In the genomic region with DNA sequence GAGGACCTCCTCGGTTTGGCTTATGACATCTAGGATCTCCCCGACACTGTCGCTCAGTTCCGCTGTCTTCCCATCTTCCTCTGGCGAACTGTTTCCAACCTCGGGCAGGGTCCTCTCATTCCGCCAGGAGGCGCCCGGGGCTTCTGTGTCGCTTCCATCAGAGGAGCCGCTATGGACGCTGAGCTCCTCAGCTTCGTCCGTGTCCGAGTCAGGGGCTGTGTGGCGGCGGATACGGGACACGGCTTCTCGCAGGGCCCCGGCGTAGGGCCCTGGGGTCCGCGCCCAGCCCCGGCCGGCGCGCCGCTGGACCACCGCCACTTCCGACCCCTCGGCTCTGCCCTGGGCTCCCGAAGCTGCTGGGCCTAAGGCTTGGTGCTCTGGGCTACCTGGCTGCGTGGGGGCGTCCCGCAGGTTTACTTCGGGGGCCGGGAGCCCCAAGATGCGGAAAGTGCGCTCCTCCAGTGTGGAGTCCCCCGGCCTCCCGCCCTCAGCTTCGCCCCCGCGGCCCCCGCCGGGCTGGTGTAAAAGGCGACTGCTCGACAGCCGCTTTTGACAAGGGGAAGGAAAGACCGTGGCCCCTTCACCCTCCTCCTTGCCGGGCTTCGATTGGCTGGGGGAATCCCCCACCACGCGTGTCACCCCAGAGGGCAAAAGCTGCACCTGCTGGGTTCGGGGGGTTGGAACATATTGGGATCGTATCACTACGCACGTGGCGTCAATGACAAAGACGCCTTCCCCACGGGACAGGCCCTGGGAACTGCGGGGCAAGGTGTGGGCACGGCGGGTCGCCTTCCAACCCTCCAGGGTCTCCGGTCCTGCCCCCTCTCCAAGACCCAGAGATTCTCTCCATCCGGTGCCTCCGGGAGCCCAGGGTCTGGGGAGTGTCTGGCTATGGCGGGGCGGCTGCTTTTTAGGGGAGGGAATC, we compare ENCODE assay signal across 8 cellular contexts. TPM values are rescaled to one million over a fixed set of nuclear protein-coding genes. Genes with fewer than 3 reads are reported as not detected.
DNase-seq lines count a peak whose midpoint lies in the region; ATAC-seq and TF ChIP-seq lines count a peak whose summit lies in the region.

No MANE protein-coding gene starts in this region.

- peaks cover 13% of the 10 kb centered on the region for H3K36me3 ChIP-seq in DND-41 (ENCODE audit: insufficient read depth, low read length)
- peaks cover 0 to 10% of the 10 kb centered on the region in 2 donors for H3K36me3 ChIP-seq in gastrocnemius medialis

- H3K4me3 ChIP-seq in DND-41 (ENCODE audit: low read depth in 1 of 2, low read length in 2 of 2) (peak overlapping the region; percentile 19 to 58; a peak in 3 of 4 replicates), gastrocnemius medialis (peak overlapping the region; percentile 52 to 75 (median 59))

- peaks cover 12 to 19% (median 13%) of the 10 kb centered on the region in 3 donors for H3K36me3 Mint-ChIP-seq in immature natural killer cell

- H4K20me1 ChIP-seq in DND-41 (ENCODE audit: insufficient read depth, low read length) = peaks cover 4% of the 10 kb centered on the region

- H3K9me3 Mint-ChIP-seq in immature natural killer cell = no peaks in the 10 kb centered on the region

- peak; percentile 88 for TF ChIP-seq CTCF in DND-41 (IDR thresholded peaks at IDR 0.05; ENCODE audit: borderline replicate concordance, extremely low read depth, low read length, poor library complexity, severe bottlenecking)
- TF ChIP-seq CTCF in gastrocnemius medialis (IDR thresholded peaks at IDR 0.05 in 4 of 5, conservative IDR thresholded peaks at IDR 0.05 in 1 of 5) = peak; percentile 57 to 83 (median 76)

- H3K27me3 Mint-ChIP-seq in immature natural killer cell (ENCODE audit: low read depth in 3 of 3) = peaks cover 24 to 27% (median 24%) of the 10 kb centered on the region in 3 donors

- H3K4me1 ChIP-seq in DND-41 (ENCODE audit: insufficient read depth, low read length) (peaks cover 39% of the 10 kb centered on the region), gastrocnemius medialis (peaks cover 40 to 46% of the 10 kb centered on the region in 2 donors)

- ATAC-seq in DND-41 (ENCODE audit: insufficient read depth, low read depth) = peak; percentile 67
- ATAC-seq in gastrocnemius medialis = peak; percentile 40 to 47
- no peak for ATAC-seq in HG02884 (IDR thresholded peaks at IDR 0.05; ENCODE audit: unreplicated experiment)
- no peak for ATAC-seq in GM18873 (IDR thresholded peaks at IDR 0.05; ENCODE audit: low FRiP score, unreplicated experiment)

- H3K27ac ChIP-seq in DND-41 (ENCODE audit: low read length) (no peak overlapping the region), gastrocnemius medialis (peak overlapping the region; percentile 20 to 93 (median 84))

- peak overlapping the region; percentile 59 to 70 (median 65) for H3K4me3 Mint-ChIP-seq in immature natural killer cell

- peak; percentile 74 for DNase-seq in DND-41
- peak; percentile 60 for DNase-seq in LHCN-M2 (ENCODE audit: low read depth)
- DNase-seq in T-helper 2 cell = peak in 4 of 5 experiments; percentile 47 to 70 (median 52)
- peak; percentile 59 for DNase-seq in central memory CD4-positive, alpha-beta T cell
- peak; percentile 63 to 71 (median 65) for DNase-seq in immature natural killer cell
- peak; percentile 70 to 82 for DNase-seq in gastrocnemius medialis

- no peaks in the 10 kb centered on the region for H3K79me2 ChIP-seq in DND-41 (ENCODE audit: insufficient read depth, low read length)

- H3K27ac Mint-ChIP-seq in immature natural killer cell = peak overlapping the region in 5 of 6 donors; percentile 61 to 86 (median 69)

- in situ Hi-C loops in gastrocnemius medialis (cut with MboI; ENCODE audit: low sequenced_read_pairs in 4 of 4) = loop anchor here in 1 of 4 donors (25.0 kb wide), 1 partner anchor 135 kb away; a partner anchor contains a TSS

- H3K9me3 ChIP-seq in DND-41 (ENCODE audit: insufficient read depth, low read length, severe bottlenecking) (no peaks in the 10 kb centered on the region), gastrocnemius medialis (no peaks in the 10 kb centered on the region)

- peak overlapping the region; percentile 57 for H3K9ac ChIP-seq in DND-41 (ENCODE audit: low read depth, low read length)

- H3K4me2 ChIP-seq in DND-41 (ENCODE audit: insufficient read depth, low read length) = peak overlapping the region; percentile 84

- H3K4me1 Mint-ChIP-seq in immature natural killer cell = peaks cover 32 to 35% of the 10 kb centered on the region in 2 donors

- peak overlapping the region; percentile 74 for H2AFZ ChIP-seq in DND-41 (ENCODE audit: low read depth, low read length)

- intact Hi-C loops in gastrocnemius medialis (cut with DNase I; ENCODE audit: low total_unique reads) = loop anchor here (2.0 kb wide), 1 partner anchor 46 kb away; no protein-coding TSS in a partner anchor

- peaks cover 32% of the 10 kb centered on the region for H3K27me3 ChIP-seq in DND-41 (ENCODE audit: insufficient read depth, low read length, poor library complexity)
- peaks cover 0 to 56% (median 13%) of the 10 kb centered on the region in 3 donors for H3K27me3 ChIP-seq in gastrocnemius medialis

- no peak for TF ChIP-seq POLR2A in gastrocnemius medialis (IDR thresholded peaks at IDR 0.05)

RNA-seq across cellular contexts. Expression of a gene that starts 2.1 kb away (rescaled TPM):
- total RNA-seq in LHCN-M2 (2014; rRNA removed) (0.06 and 0.52 TPM in 2 replicates), gastrocnemius medialis (100 to 1,000 TPM in 3 of 4 donors, 10 to 100 TPM in 1; 26.8 to 415 (median 232) TPM)
- 0.38 TPM for polyA plus RNA-seq in LHCN-M2 (2012)
- not detected for polyA plus RNA-seq in immature natural killer cell

RNA-seq across cellular contexts. Expression of a gene that starts 18.9 kb away (rescaled TPM):
- total RNA-seq in LHCN-M2 (2014; rRNA removed) = not detected in 2 replicates
- not detected for polyA plus RNA-seq in LHCN-M2 (2012)
- polyA plus RNA-seq in immature natural killer cell = 1 to 10 TPM in 1 of 3 donors, under 1 TPM in 1, not detected in 1; 0.86 to 1.2 TPM
- not detected for total RNA-seq in gastrocnemius medialis

RNA-seq across cellular contexts. Expression of a gene that starts 21.5 kb away (rescaled TPM):
- total RNA-seq in LHCN-M2 (2014; rRNA removed) = 68.0 and 77.4 TPM in 2 replicates
- 77.5 TPM for polyA plus RNA-seq in LHCN-M2 (2012)
- polyA plus RNA-seq in immature natural killer cell = 10 to 100 TPM; 58.5 to 75.3 (median 69.1) TPM
- 10 to 100 TPM; 67.4 to 97.7 (median 83.9) TPM for total RNA-seq in gastrocnemius medialis

RNA-seq across cellular contexts. Expression of a gene that starts 25.5 kb away (rescaled TPM):
- total RNA-seq in LHCN-M2 (2014; rRNA removed) (1.5 TPM in 1 of 2 replicates, not detected in the other), gastrocnemius medialis (not detected)
- polyA plus RNA-seq in LHCN-M2 (2012) = 1.4 TPM
- polyA plus RNA-seq in immature natural killer cell = under 1 TPM in 2 of 3 donors, not detected in 1; 0.45 to 0.68 TPM

RNA-seq across cellular contexts. Expression of a gene that starts 39.8 kb away (rescaled TPM):
- total RNA-seq in LHCN-M2 (2014; rRNA removed) (75.0 and 88.8 TPM in 2 replicates), gastrocnemius medialis (10 to 100 TPM in 3 of 4 donors, 1 to 10 TPM in 1; 4.9 to 17.2 (median 13.5) TPM)
- 180 TPM for polyA plus RNA-seq in LHCN-M2 (2012)
- 10 to 100 TPM; 31.2 to 40.7 (median 37.2) TPM for polyA plus RNA-seq in immature natural killer cell

Comparison
In these comparisons a context has a peak if more than half of its experiments do, and no peak if none do; other contexts are left out.
1. ATAC-seq: peak in DND-41 (single experiment) and gastrocnemius medialis (2 of 2); none in HG02884 (single experiment) and GM18873 (single experiment).
2. RNA of a gene that starts 2.1 kb away (total RNA-seq): 26.8 to 415 TPM in gastrocnemius medialis; 0.06 to 0.52 TPM in LHCN-M2; every median in the first group is over 10 times any median in the second.
3. Peak in every context shown above with its lines, with median percentiles within 50 percentile points of each other: DNase-seq.